ENCODE assay signal across 26 cellular contexts in genomic region chr9:15355669-15356068, GRCh38. TPM values are rescaled to one million over a fixed set of nuclear protein-coding genes. Genes with fewer than 3 reads are reported as not detected.
DNase-seq lines count a peak whose midpoint lies in the region; ATAC-seq and TF ChIP-seq lines count a peak whose summit lies in the region.
"Had no signal": no experiment of that assay in that cellular context is flagged by ENCODE, and none has a peak within 500 bp of the region (broad histone marks: within the 10 kb centered on the region; RNA-seq: fewer than 3 reads in every experiment).

No MANE protein-coding gene starts in this region.

- H2BK5ac ChIP-seq in H9 (ENCODE audit: insufficient read length, low read length), result no peak overlapping the region

- H3K9me3 ChIP-seq in H9 (ENCODE audit: control insufficient read depth, low read depth, low read length) (no peaks in the 10 kb centered on the region), Loucy (ENCODE audit: insufficient read depth, low read depth, low read length) (no peaks in the 10 kb centered on the region), endodermal cell (ENCODE audit: control insufficient read depth, low read length) (peaks cover 50% of the 10 kb centered on the region), mesodermal cell (ENCODE audit: control insufficient read depth, low read length) (peaks cover 3% of the 10 kb centered on the region)
- H3K9me3 ChIP-seq: SJSA1 had no signal

- H3K36me3 ChIP-seq in Loucy (ENCODE audit: insufficient read depth, low read length) (no peaks in the 10 kb centered on the region), endodermal cell (ENCODE audit: control insufficient read depth, insufficient read depth, low read length) (no peaks in the 10 kb centered on the region), mesodermal cell (ENCODE audit: control insufficient read depth, insufficient read depth, low read length) (no peaks in the 10 kb centered on the region)
- H3K36me3 ChIP-seq: SJSA1 had no signal

- H3K4me2 ChIP-seq in H9 (ENCODE audit: insufficient read depth, insufficient read length, low read length) (no peak overlapping the region), Loucy (ENCODE audit: low read depth, low read length, poor library complexity, severe bottlenecking) (peak overlapping the region; percentile 46)

- TF ChIP-seq CTCF in H9 (conservative IDR thresholded peaks at IDR 0.05), result no peak
- TF ChIP-seq CTCF in Loucy (conservative IDR thresholded peaks at IDR 0.05; ENCODE audit: low read length), result no peak
- TF ChIP-seq CTCF in endodermal cell (conservative IDR thresholded peaks at IDR 0.05), result no peak
- TF ChIP-seq CTCF in GM10266 (IDR thresholded peaks at IDR 0.05; ENCODE audit: control insufficient read depth, insufficient read depth, low read depth, missing control alignments), result no peak

- H2AFZ ChIP-seq in H9 (ENCODE audit: low read length) (no peak overlapping the region), Loucy (ENCODE audit: low read length) (no peak overlapping the region)

- WGBS in H9 (ENCODE audit: extremely low coverage, insufficient read length, low lambda C conversion rate), result no CpG with 5 or more reads among the region's 6 CpGs
- 76 to 85% methylated on average over 5 to 6 of the region's 6 CpGs for WGBS in endodermal cell (ENCODE audit: insufficient coverage in 1 of 2, insufficient read length in 1 of 2), 2 experiments
- WGBS in mesodermal cell (ENCODE audit: insufficient coverage in 2 of 2), 2 experiments, result 82 to 86% methylated on average over 4 to 5 of the region's 6 CpGs

- H3K9me3 Mint-ChIP-seq in H9 (peaks cover 11 to 24% of the 10 kb centered on the region in 2 experiments; a peak in 4 of 5 replicates), endodermal cell (peaks cover 50% of the 10 kb centered on the region)
- H3K9me3 Mint-ChIP-seq: CD8-positive, alpha-beta memory T cell; HFFc6 had no signal

- H3K23ac ChIP-seq in H9 (ENCODE audit: insufficient read length, low read depth, low read length), result no peak overlapping the region

- H3T11ph ChIP-seq in H9 (ENCODE audit: low read length), result no peak overlapping the region

- no peak overlapping the region for H4K5ac ChIP-seq in H9 (ENCODE audit: insufficient read length, low read depth, low read length)

- H2BK12ac ChIP-seq in H9 (ENCODE audit: insufficient read length, low read depth, low read length), result no peak overlapping the region

- no peaks in the 10 kb centered on the region for H3K79me1 ChIP-seq in H9 (ENCODE audit: insufficient read depth, low read depth, low read length, poor library complexity, severe bottlenecking)

- no peak overlapping the region for H4K91ac ChIP-seq in H9 (ENCODE audit: insufficient read length, low read depth, low read length)

- H3F3A ChIP-seq in Loucy (ENCODE audit: low read depth), result 0 out of 2 replicates have a peak, but pooled peaks cover 4% of the 10 kb centered on the region

- H2BK120ac ChIP-seq in H9 (ENCODE audit: low read depth, low read length, poor library complexity, severe bottlenecking), result no peak overlapping the region

- H2AK5ac ChIP-seq in H9 (ENCODE audit: insufficient read length, low read length), result no peak overlapping the region

- H3K4me3 Mint-ChIP-seq in H9 (no peak overlapping the region; a peak in 2 of 5 replicates), endodermal cell (no peak overlapping the region)
- H3K4me3 Mint-ChIP-seq: CD8-positive, alpha-beta memory T cell; HFFc6 had no signal

- H3K14ac ChIP-seq in H9 (ENCODE audit: insufficient read depth, low read length), result no peak overlapping the region

- H3K9ac ChIP-seq in H9 (ENCODE audit: extremely low read depth, insufficient read length, low read length) (no peak overlapping the region), Loucy (ENCODE audit: low read depth, low read length, poor library complexity, severe bottlenecking) (no peak overlapping the region), endodermal cell (ENCODE audit: extremely low read depth, low read length, poor library complexity, severe bottlenecking) (no peak overlapping the region)

- H3K27ac ChIP-seq in H9 (ENCODE audit: insufficient read length, low read depth, low read length), result no peak overlapping the region
- H3K27ac ChIP-seq in endodermal cell (ENCODE audit: low read depth, low read length), result no peak overlapping the region
- H3K27ac ChIP-seq in mesodermal cell (ENCODE audit: low read depth, low read length, severe bottlenecking), result peak overlapping the region; percentile 30
- H3K27ac ChIP-seq: C4-2B, SJSA1 had no signal

- no peak overlapping the region for H2BK15ac ChIP-seq in H9 (ENCODE audit: low read depth, low read length)

- no peak overlapping the region for H3K4me3 ChIP-seq in Loucy (ENCODE audit: low read length, poor library complexity, severe bottlenecking)
- H3K4me3 ChIP-seq in endodermal cell (ENCODE audit: low read length), result peak overlapping the region; percentile 38
- no peak overlapping the region for H3K4me3 ChIP-seq in mesodermal cell (ENCODE audit: extremely low read depth, insufficient read depth, low read length, poor library complexity, severe bottlenecking)
- H3K4me3 ChIP-seq: SJSA1 had no signal

- ATAC-seq in HG03469 (IDR thresholded peaks at IDR 0.05; ENCODE audit: unreplicated experiment), result no peak

- peaks cover 2% of the 10 kb centered on the region; the same call in 1 of the 2 replicates for H3K4me1 ChIP-seq in H9 (ENCODE audit: insufficient read depth, low read length)
- H3K4me1 ChIP-seq in Loucy (ENCODE audit: insufficient read depth, low read length, poor library complexity, severe bottlenecking), result peaks cover 30% of the 10 kb centered on the region
- no peaks in the 10 kb centered on the region for H3K4me1 ChIP-seq in endodermal cell (ENCODE audit: control insufficient read depth, insufficient read depth, low read length)
- H3K4me1 ChIP-seq in mesodermal cell (ENCODE audit: control insufficient read depth, insufficient read depth, low read length, poor library complexity, severe bottlenecking), result no peaks in the 10 kb centered on the region
- H3K4me1 ChIP-seq: SJSA1 had no signal

- H3K36me3 Mint-ChIP-seq in H9 (ENCODE audit: insufficient read depth in 1 of 3, low read depth in 3 of 3), result peaks cover 6 to 15% (median 9%) of the 10 kb centered on the region in 3 experiments
- H3K36me3 Mint-ChIP-seq in endodermal cell (ENCODE audit: low read depth), result peaks cover 18% of the 10 kb centered on the region
- H3K36me3 Mint-ChIP-seq: CD8-positive, alpha-beta memory T cell had no signal

- H4K20me1 ChIP-seq in H9 (ENCODE audit: control insufficient read depth, insufficient read depth, insufficient read length) (no peaks in the 10 kb centered on the region), Loucy (ENCODE audit: insufficient read depth, low read length, poor library complexity, severe bottlenecking) (no peaks in the 10 kb centered on the region)

- no peaks in the 10 kb centered on the region for H3K23me2 ChIP-seq in H9 (ENCODE audit: insufficient read length, low read depth, low read length, poor library complexity, severe bottlenecking)

- H3K27me3 Mint-ChIP-seq in H9 (ENCODE audit: low read depth), result peaks cover 8% of the 10 kb centered on the region
- H3K27me3 Mint-ChIP-seq in endodermal cell (ENCODE audit: insufficient read depth), result no peaks in the 10 kb centered on the region
- H3K27me3 Mint-ChIP-seq: CD8-positive, alpha-beta memory T cell had no signal

- peak overlapping the region; percentile 60 for H3K18ac ChIP-seq in H9 (ENCODE audit: insufficient read length, low read depth, low read length)

- H3K27ac Mint-ChIP-seq in H9 (peak overlapping the region; percentile 86 to 97 (median 93)), endodermal cell (peak overlapping the region; percentile 91)
- H3K27ac Mint-ChIP-seq: CD8-positive, alpha-beta memory T cell; HFFc6 had no signal

- H3K4me1 Mint-ChIP-seq in H9, result peaks cover 32 to 35% of the 10 kb centered on the region in 2 experiments
- peaks cover 27% of the 10 kb centered on the region for H3K4me1 Mint-ChIP-seq in endodermal cell

- H2BK20ac ChIP-seq in H9 (ENCODE audit: low read depth, low read length, poor library complexity, severe bottlenecking), result no peak overlapping the region

- H3K79me2 ChIP-seq in H9 (ENCODE audit: insufficient read depth, low read length), result no peaks in the 10 kb centered on the region
- H3K79me2 ChIP-seq in Loucy (ENCODE audit: insufficient read depth, low read length), result no peaks in the 10 kb centered on the region

- H4K8ac ChIP-seq in H9 (replicated peaks; ENCODE audit: insufficient read length, low read depth, low read length), result no peak overlapping the region

- DNase-seq in H9 (no peak), endodermal cell (peak; percentile 62), NCI-H526 treated with DMSO at 0.1 percent for 48 hours (lab: John Stamatoyannopoulos, UW) (no peak), DMS79 treated with DMSO at 0.1 percent for 48 hours (lab: John Stamatoyannopoulos, UW) (no peak), GM10266 (ENCODE audit: extremely low spot score) (no peak)
- DNase-seq: CD8-positive, alpha-beta memory T cell; DMS 273 treated with DMSO at 0.1 percent for 48 hours; DMS79; H7; HFFc6; Karpas-422; MV-4-11; NCI-H1105; NCI-H1436 treated with DMSO at 0.1 percent for 48 hours; NCI-H187 treated with DMSO at 0.1 percent for 48 hours; NCI-H2107; NCI-H524; NCI-H82; NK-92 treated with Interleukin-12 subunit alpha and Interleukin-12 subunit beta, amount 100 ng/mL, for 24 hours; Right ventricle myocardium superior; RPMI8226 had no signal

- no peak overlapping the region for H3K56ac ChIP-seq in H9 (ENCODE audit: insufficient read length, low read depth, low read length)

- H3K4ac ChIP-seq in H9 (ENCODE audit: low read depth, low read length), result no peak overlapping the region

- H3K27me3 ChIP-seq in H9 (ENCODE audit: insufficient read depth, low read length) (no peaks in the 10 kb centered on the region), Loucy (ENCODE audit: insufficient read depth, low read length, poor library complexity, severe bottlenecking) (no peaks in the 10 kb centered on the region), endodermal cell (ENCODE audit: control insufficient read depth, insufficient read depth, low read length, poor library complexity, severe bottlenecking) (no peaks in the 10 kb centered on the region)
- H3K27me3 ChIP-seq: SJSA1 had no signal

- no peaks in the 10 kb centered on the region for H3K9me2 ChIP-seq in Loucy (replicated peaks; ENCODE audit: low read depth, low read length)

RNA-seq across cellular contexts. Expression of gene TTC39B, which starts 48.7 kb away (rescaled TPM):
- total RNA-seq in H9 (2021), result 8.1 and 8.2 TPM in 2 replicates
- 10 to 100 TPM; 53.5 to 69.5 TPM for total RNA-seq in endodermal cell
- polyA plus RNA-seq in endodermal cell (2013, experiment 1 of 2), result 6.8 TPM
- polyA plus RNA-seq in endodermal cell (2013, experiment 2 of 2), result 5.8 TPM
- 6.7 TPM for polyA plus RNA-seq in mesodermal cell (2013, experiment 1 of 2)
- polyA plus RNA-seq in mesodermal cell (2013, experiment 2 of 2), result 5.7 TPM
